1 cellular context compared by ENCODE assay signal in the genomic region with DNA sequence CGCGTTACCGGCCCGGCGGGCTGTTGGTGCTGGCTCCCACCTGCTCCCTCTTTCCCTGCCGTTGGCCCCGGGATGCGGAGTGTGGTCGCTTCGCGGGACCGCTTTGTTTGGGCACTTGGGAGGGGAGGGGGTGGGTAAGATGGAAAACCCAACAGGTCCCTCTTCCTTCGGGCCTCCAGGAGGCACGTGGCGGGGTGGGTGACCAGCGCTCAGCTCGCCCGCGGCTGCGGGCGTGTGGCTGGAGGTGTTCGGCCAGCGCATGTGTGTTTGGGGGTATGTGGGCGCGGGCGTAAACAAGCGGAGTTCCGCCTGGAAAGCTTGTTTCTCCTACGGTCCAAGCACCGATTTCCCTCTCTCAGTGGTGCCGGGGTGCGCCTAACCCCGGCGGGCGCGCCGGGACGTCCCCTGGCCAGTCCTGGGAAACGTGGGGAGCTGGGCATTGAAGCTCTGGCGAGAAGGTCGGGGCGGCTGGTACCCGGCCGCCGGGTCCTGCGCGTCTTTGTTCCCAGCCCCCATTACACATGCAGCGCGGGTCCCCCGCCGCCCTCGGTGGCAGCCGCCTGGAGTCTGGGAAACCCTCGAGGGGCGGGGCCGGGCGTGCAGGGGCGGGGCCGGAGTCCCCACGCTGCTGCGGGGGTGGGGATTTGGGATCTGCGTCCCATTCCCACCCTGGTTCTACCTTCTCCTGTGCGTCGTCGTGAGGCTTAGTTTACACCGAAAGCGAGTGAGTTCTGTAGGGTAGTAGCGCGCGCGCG.
TF ChIP-seq lines count a peak whose summit lies in the region.

No MANE protein-coding gene starts in this region.

TF ChIP-seq in HepG2, 621 proteins besides CTCF, POLR2A, EP300 and RAD21 (continued from another document and continues in another):
- TF ChIP-seq, protein P1, sequence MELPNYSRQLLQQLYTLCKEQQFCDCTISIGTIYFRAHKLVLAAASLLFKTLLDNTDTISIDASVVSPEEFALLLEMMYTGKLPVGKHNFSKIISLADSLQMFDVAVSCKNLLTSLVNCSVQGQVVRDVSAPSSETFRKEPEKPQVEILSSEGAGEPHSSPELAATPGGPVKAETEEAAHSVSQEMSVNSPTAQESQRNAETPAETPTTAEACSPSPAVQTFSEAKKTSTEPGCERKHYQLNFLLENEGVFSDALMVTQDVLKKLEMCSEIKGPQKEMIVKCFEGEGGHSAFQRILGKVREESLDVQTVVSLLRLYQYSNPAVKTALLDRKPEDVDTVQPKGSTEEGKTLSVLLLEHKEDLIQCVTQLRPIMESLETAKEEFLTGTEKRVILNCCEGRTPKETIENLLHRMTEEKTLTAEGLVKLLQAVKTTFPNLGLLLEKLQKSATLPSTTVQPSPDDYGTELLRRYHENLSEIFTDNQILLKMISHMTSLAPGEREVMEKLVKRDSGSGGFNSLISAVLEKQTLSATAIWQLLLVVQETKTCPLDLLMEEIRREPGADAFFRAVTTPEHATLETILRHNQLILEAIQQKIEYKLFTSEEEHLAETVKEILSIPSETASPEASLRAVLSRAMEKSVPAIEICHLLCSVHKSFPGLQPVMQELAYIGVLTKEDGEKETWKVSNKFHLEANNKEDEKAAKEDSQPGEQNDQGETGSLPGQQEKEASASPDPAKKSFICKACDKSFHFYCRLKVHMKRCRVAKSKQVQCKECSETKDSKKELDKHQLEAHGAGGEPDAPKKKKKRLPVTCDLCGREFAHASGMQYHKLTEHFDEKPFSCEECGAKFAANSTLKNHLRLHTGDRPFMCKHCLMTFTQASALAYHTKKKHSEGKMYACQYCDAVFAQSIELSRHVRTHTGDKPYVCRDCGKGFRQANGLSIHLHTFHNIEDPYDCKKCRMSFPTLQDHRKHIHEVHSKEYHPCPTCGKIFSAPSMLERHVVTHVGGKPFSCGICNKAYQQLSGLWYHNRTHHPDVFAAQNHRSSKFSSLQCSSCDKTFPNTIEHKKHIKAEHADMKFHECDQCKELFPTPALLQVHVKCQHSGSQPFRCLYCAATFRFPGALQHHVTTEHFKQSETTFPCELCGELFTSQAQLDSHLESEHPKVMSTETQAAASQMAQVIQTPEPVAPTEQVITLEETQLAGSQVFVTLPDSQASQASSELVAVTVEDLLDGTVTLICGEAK (IDR thresholded peaks at IDR 0.05): no peak
- TF ChIP-seq, protein P1 (CRISPR knock-in tag; IDR thresholded peaks at IDR 0.05): no peak; the same call in 1 of the 2 replicates
- no peak for TF ChIP-seq PTBP1 (IDR thresholded peaks at IDR 0.05; ENCODE audit: low read depth, low read length, poor library complexity, severe bottlenecking)
- peak; percentile 78; the same call in 1 of the 2 replicates for TF ChIP-seq ZNF230 (CRISPR knock-in tag; IDR thresholded peaks at IDR 0.05)
- TF ChIP-seq THAP11 (CRISPR knock-in tag; IDR thresholded peaks at IDR 0.05): peak; percentile 60
- peak; percentile 27; the same call in 1 of the 2 replicates for TF ChIP-seq MEIS2 (CRISPR knock-in tag; IDR thresholded peaks at IDR 0.05)
- no peak for TF ChIP-seq ERF (CRISPR knock-in tag; IDR thresholded peaks at IDR 0.05)
- TF ChIP-seq ZNF205 (CRISPR knock-in tag; IDR thresholded peaks at IDR 0.05): 0 out of 2 replicates have a peak, but pooled peaks have one; percentile 26
- TF ChIP-seq CREB1 (IDR thresholded peaks at IDR 0.05): no peak
- no peak for TF ChIP-seq CREB1 (CRISPR knock-in tag; IDR thresholded peaks at IDR 0.05)
- TF ChIP-seq ZNF331 (CRISPR knock-in tag; IDR thresholded peaks at IDR 0.05): peak; percentile 44; the same call in 1 of the 2 replicates
- TF ChIP-seq ETV5 (CRISPR knock-in tag; IDR thresholded peaks at IDR 0.05; ENCODE audit: borderline replicate concordance): no peak
- no peak for TF ChIP-seq ZMAT3 (CRISPR knock-in tag; conservative IDR thresholded peaks at IDR 0.05)
- TF ChIP-seq, protein P2, sequence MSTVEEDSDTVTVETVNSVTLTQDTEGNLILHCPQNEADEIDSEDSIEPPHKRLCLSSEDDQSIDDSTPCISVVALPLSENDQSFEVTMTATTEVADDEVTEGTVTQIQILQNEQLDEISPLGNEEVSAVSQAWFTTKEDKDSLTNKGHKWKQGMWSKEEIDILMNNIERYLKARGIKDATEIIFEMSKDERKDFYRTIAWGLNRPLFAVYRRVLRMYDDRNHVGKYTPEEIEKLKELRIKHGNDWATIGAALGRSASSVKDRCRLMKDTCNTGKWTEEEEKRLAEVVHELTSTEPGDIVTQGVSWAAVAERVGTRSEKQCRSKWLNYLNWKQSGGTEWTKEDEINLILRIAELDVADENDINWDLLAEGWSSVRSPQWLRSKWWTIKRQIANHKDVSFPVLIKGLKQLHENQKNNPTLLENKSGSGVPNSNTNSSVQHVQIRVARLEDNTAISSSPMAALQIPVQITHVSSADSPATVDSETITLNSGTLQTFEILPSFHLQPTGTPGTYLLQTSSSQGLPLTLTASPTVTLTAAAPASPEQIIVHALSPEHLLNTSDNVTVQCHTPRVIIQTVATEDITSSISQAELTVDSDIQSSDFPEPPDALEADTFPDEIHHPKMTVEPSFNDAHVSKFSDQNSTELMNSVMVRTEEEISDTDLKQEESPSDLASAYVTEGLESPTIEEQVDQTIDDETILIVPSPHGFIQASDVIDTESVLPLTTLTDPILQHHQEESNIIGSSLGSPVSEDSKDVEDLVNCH (CRISPR knock-in tag; IDR thresholded peaks at IDR 0.05): no peak
- TF ChIP-seq RBM39 (IDR thresholded peaks at IDR 0.05; ENCODE audit: low read depth, low read length, poor library complexity, severe bottlenecking): peak; percentile 5
- TF ChIP-seq TBX2 (CRISPR knock-in tag; IDR thresholded peaks at IDR 0.05; ENCODE audit: borderline replicate concordance): peak; percentile 77
- TF ChIP-seq, protein P3, sequence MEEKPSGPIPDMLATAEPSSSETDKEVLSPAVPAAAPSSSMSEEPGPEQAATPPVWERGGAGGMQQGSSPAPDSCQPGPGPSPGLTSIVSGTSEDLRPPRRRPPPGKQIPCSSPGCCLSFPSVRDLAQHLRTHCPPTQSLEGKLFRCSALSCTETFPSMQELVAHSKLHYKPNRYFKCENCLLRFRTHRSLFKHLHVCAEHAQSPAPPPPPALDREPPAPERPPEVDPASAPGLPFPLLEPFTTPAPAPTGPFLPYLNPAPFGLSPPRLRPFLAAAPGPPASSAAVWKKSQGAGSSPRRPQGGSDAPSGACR (CRISPR knock-in tag; IDR thresholded peaks at IDR 0.05): 0 out of 2 replicates have a peak, but pooled peaks have one; percentile 8
- peak; percentile 70; the same call in 1 of the 2 replicates for TF ChIP-seq ZNF792 (CRISPR knock-in tag; IDR thresholded peaks at IDR 0.05)
- TF ChIP-seq, protein P4, sequence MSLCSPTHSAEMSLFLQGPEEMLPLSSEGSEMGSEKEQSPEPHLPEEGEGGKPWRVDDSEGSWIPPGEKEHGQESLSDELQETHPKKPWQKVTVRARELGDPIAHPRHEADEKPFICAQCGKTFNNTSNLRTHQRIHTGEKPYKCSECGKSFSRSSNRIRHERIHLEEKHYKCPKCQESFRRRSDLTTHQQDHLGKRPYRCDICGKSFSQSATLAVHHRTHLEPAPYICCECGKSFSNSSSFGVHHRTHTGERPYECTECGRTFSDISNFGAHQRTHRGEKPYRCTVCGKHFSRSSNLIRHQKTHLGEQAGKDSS (CRISPR knock-in tag; IDR thresholded peaks at IDR 0.05; ENCODE audit: borderline replicate concordance, low read depth): no peak
- no peak for TF ChIP-seq ZNF773 (CRISPR knock-in tag; IDR thresholded peaks at IDR 0.05; ENCODE audit: borderline replicate concordance)
- TF ChIP-seq, protein P5, sequence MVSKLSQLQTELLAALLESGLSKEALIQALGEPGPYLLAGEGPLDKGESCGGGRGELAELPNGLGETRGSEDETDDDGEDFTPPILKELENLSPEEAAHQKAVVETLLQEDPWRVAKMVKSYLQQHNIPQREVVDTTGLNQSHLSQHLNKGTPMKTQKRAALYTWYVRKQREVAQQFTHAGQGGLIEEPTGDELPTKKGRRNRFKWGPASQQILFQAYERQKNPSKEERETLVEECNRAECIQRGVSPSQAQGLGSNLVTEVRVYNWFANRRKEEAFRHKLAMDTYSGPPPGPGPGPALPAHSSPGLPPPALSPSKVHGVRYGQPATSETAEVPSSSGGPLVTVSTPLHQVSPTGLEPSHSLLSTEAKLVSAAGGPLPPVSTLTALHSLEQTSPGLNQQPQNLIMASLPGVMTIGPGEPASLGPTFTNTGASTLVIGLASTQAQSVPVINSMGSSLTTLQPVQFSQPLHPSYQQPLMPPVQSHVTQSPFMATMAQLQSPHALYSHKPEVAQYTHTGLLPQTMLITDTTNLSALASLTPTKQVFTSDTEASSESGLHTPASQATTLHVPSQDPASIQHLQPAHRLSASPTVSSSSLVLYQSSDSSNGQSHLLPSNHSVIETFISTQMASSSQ (IDR thresholded peaks at IDR 0.05; ENCODE audit: low read depth): no peak
- TF ChIP-seq, protein P5 (CRISPR knock-in tag; IDR thresholded peaks at IDR 0.05; ENCODE audit: borderline replicate concordance): no peak; the same call in 1 of the 2 replicates
- TF ChIP-seq EED (CRISPR knock-in tag; IDR thresholded peaks at IDR 0.05): peak; percentile 95
- no peak for TF ChIP-seq ZSCAN9 (CRISPR knock-in tag; IDR thresholded peaks at IDR 0.05; ENCODE audit: borderline replicate concordance)
- 0 out of 2 replicates have a peak, but pooled peaks have one; percentile 57 for TF ChIP-seq REL (CRISPR knock-in tag; conservative IDR thresholded peaks at IDR 0.05)
- TF ChIP-seq MED1 (CRISPR knock-in tag; IDR thresholded peaks at IDR 0.05): peak; percentile 40
- no peak for TF ChIP-seq ZNF343 (CRISPR knock-in tag; IDR thresholded peaks at IDR 0.05)
- TF ChIP-seq PHB2 (IDR thresholded peaks at IDR 0.05; ENCODE audit: partially characterized antibody): no peak
- TF ChIP-seq ZNF44 (CRISPR knock-in tag; IDR thresholded peaks at IDR 0.05): no peak
- TF ChIP-seq, protein P6, sequence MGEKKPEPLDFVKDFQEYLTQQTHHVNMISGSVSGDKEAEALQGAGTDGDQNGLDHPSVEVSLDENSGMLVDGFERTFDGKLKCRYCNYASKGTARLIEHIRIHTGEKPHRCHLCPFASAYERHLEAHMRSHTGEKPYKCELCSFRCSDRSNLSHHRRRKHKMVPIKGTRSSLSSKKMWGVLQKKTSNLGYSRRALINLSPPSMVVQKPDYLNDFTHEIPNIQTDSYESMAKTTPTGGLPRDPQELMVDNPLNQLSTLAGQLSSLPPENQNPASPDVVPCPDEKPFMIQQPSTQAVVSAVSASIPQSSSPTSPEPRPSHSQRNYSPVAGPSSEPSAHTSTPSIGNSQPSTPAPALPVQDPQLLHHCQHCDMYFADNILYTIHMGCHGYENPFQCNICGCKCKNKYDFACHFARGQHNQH (CRISPR knock-in tag; IDR thresholded peaks at IDR 0.05): 0 out of 2 replicates have a peak, but pooled peaks have one; percentile 43
- no peak for TF ChIP-seq MTF2 (CRISPR knock-in tag; IDR thresholded peaks at IDR 0.05; ENCODE audit: borderline replicate concordance)
- TF ChIP-seq NFYB (CRISPR knock-in tag; IDR thresholded peaks at IDR 0.05): 0 out of 2 replicates have a peak, but pooled peaks have one; percentile 21
- TF ChIP-seq RCOR2 (CRISPR knock-in tag; IDR thresholded peaks at IDR 0.05): no peak
- TF ChIP-seq ZFP37 (CRISPR knock-in tag; IDR thresholded peaks at IDR 0.05; ENCODE audit: borderline replicate concordance): peak; percentile 74; the same call in 1 of the 2 replicates
- no peak for TF ChIP-seq ZNF12 (CRISPR knock-in tag; IDR thresholded peaks at IDR 0.05)
- TF ChIP-seq SKI (IDR thresholded peaks at IDR 0.05; ENCODE audit: partially characterized antibody): no peak
- no peak for TF ChIP-seq JDP2 (CRISPR knock-in tag; IDR thresholded peaks at IDR 0.05; ENCODE audit: borderline replicate concordance)
- TF ChIP-seq SP5 (CRISPR knock-in tag; IDR thresholded peaks at IDR 0.05; ENCODE audit: borderline replicate concordance, low read depth): peak; percentile 75
- TF ChIP-seq ZNF484 (CRISPR knock-in tag; IDR thresholded peaks at IDR 0.05; ENCODE audit: borderline replicate concordance, low read depth): no peak
- no peak for TF ChIP-seq ZNF616 (CRISPR knock-in tag; IDR thresholded peaks at IDR 0.05; ENCODE audit: low read depth)
- TF ChIP-seq MYC (CRISPR knock-in tag; IDR thresholded peaks at IDR 0.05; ENCODE audit: borderline replicate concordance): peak; percentile 38; the same call in 1 of the 2 replicates
